ENCODE assay signal across 1 cellular context in the genomic region with DNA sequence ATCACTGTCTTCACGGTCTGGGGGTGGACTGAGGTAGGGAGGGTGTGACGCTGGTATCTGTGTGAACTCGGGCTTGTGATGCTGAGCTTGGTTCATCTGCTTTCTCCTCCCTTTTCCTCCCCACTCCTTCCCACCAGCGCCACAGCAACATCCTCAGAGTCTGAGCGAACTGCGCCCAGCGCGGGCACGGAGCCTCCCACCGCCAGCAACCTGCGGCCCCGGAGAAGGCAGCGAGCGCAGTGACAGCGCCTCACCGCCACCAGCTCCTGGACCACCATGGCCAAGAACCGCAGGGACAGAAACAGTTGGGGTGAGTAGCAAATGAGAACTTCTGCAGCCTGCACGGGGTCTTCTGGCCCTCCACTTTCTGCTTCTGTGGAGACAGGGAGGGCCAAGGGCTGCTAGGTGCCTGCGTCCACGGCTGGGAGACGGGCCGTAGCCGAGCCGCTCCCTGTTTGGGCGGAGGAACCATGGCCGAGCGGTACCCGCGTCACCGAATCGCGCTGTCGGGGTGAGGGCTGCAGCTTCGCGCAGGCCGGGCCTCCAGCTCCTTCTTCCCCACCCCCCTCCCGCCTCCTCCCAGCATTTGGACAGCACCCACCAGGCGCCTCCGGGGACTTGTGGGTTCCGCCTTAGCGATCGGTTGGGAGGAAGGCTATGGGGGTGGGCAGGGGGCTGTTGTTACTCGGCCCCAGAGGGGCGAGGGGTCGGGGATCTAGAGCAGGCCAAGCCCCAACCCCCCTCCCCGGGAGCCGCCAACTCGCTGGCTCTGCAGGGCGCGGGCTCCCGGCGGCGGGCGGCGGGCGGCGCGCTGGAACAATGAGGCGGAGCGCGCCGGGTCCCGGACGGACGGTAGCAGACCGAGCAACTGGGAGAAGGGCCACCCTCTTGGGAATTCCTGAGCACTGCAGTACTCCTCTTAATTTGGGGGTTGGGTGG.
TF ChIP-seq lines count a peak whose summit lies in the region.

ATL1 (plus strand) TSS at position 156 of the 939 bp plus-strand sequence; CDS start at position 277, 121 bp downstream.

TF ChIP-seq in HEK293, 187 proteins besides CTCF, POLR2A, EP300 and RAD21 (continued from another document):
- no peak for TF ChIP-seq ZNF121 (tag by site-specific recombination; IDR thresholded peaks at IDR 0.05)
- TF ChIP-seq, protein P1, sequence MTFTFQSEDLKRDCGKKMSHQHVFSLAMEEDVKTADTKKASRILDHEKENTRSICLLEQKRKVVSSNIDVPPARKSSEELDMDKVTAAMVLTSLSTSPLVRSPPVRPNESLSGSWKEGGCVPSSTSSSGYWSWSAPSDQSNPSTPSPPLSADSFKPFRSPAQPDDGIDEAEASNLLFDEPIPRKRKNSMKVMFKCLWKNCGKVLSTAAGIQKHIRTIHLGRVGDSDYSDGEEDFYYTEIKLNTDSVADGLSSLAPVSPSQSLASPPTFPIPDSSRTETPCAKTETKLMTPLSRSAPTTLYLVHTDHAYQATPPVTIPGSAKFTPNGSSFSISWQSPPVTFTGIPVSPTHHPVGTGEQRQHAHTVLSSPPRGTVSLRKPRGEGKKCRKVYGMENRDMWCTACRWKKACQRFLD (tag by site-specific recombination; IDR thresholded peaks at IDR 0.05) = no peak
- 0 out of 2 replicates have a peak, but pooled peaks have one; percentile 19 for TF ChIP-seq ZNF2 (tag by site-specific recombination; IDR thresholded peaks at IDR 0.05)
- peak; percentile 24; the same call in 1 of the 2 replicates for TF ChIP-seq ZNF324 (tag by site-specific recombination; IDR thresholded peaks at IDR 0.05)
- 0 out of 2 replicates have a peak, but pooled peaks have one; percentile 26 for TF ChIP-seq ZNF629 (tag by site-specific recombination; IDR thresholded peaks at IDR 0.05)
- peak; percentile 34; the same call in 1 of the 2 replicates for TF ChIP-seq IKZF3 (tag by site-specific recombination; IDR thresholded peaks at IDR 0.05)
- TF ChIP-seq, protein P2, sequence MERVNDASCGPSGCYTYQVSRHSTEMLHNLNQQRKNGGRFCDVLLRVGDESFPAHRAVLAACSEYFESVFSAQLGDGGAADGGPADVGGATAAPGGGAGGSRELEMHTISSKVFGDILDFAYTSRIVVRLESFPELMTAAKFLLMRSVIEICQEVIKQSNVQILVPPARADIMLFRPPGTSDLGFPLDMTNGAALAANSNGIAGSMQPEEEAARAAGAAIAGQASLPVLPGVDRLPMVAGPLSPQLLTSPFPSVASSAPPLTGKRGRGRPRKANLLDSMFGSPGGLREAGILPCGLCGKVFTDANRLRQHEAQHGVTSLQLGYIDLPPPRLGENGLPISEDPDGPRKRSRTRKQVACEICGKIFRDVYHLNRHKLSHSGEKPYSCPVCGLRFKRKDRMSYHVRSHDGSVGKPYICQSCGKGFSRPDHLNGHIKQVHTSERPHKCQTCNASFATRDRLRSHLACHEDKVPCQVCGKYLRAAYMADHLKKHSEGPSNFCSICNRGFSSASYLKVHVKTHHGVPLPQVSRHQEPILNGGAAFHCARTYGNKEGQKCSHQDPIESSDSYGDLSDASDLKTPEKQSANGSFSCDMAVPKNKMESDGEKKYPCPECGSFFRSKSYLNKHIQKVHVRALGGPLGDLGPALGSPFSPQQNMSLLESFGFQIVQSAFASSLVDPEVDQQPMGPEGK (tag by site-specific recombination; IDR thresholded peaks at IDR 0.05) = peak; percentile 18; the same call in 1 of the 2 replicates
- TF ChIP-seq ZNF10 (tag by site-specific recombination; IDR thresholded peaks at IDR 0.05) = no peak; the same call in 1 of the 2 replicates
- TF ChIP-seq ZNF223 (tag by site-specific recombination; IDR thresholded peaks at IDR 0.05) = peak; percentile 95
- peak; percentile 53 for TF ChIP-seq ZNF366 (tag by site-specific recombination; conservative IDR thresholded peaks at IDR 0.05)
- peak; percentile 47 for TF ChIP-seq ZNF423 (tag by site-specific recombination; IDR thresholded peaks at IDR 0.05)
- TF ChIP-seq PRDM6 (tag by site-specific recombination; IDR thresholded peaks at IDR 0.05) = no peak
